Comparison of ENCODE assay signal across 1 cellular context in the genomic region with DNA sequence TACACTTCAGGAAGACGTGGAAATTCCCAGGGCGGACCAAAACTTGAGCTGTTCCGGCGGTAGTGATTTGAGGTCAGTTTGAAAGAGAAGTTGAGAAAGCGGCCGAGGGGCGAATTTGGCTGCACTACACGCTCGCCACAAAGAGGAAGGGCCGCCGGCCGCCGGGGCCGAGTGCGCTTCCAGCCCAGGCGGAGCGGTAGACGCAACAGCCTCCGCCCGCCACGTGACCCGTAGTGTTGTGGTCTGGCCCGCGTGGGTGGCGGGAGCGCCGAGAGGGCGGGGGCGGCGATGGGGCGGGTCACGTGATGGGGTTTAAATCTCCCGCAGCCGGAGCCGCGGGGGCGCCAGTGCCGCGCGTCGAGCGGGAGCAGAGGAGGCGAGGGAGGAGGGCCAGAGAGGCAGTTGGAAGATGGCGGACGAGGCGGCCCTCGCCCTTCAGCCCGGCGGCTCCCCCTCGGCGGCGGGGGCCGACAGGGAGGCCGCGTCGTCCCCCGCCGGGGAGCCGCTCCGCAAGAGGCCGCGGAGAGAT.
TF ChIP-seq lines count a peak whose summit lies in the region.

A gene (plus strand): TSS at position 344 of the 529 bp plus-strand sequence. CDS start 66 bp downstream, at position 410.

TF ChIP-seq in HepG2, 621 proteins besides CTCF, POLR2A, EP300 and RAD21 (continued from another document and continues in another):
- TF ChIP-seq, protein P1, sequence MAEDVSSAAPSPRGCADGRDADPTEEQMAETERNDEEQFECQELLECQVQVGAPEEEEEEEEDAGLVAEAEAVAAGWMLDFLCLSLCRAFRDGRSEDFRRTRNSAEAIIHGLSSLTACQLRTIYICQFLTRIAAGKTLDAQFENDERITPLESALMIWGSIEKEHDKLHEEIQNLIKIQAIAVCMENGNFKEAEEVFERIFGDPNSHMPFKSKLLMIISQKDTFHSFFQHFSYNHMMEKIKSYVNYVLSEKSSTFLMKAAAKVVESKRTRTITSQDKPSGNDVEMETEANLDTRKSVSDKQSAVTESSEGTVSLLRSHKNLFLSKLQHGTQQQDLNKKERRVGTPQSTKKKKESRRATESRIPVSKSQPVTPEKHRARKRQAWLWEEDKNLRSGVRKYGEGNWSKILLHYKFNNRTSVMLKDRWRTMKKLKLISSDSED (CRISPR knock-in tag; IDR thresholded peaks at IDR 0.05), result no peak
- TF ChIP-seq CBX2 (IDR thresholded peaks at IDR 0.05; ENCODE audit: low read depth, low read length), result no peak
- no peak for TF ChIP-seq CBX2 (CRISPR knock-in tag; IDR thresholded peaks at IDR 0.05; ENCODE audit: low read depth)
- TF ChIP-seq, protein P2, sequence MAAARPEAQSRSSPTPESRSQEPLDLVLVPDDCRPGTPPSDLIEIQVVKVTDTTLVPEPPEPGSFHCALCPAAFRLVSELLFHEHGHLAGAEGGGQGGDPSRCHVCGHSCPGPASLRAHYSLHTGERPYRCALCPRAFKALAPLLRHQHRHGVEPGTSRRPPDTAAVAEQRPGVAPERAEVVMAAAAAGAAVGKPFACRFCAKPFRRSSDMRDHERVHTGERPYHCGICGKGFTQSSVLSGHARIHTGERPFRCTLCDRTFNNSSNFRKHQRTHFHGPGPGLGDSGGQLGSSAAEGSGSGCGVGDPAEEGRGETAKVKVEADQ (CRISPR knock-in tag; IDR thresholded peaks at IDR 0.05; ENCODE audit: borderline replicate concordance), result peak; percentile 29; the same call in 1 of the 2 replicates
- TF ChIP-seq KMT2A (CRISPR knock-in tag; IDR thresholded peaks at IDR 0.05), result peak; percentile 58; the same call in 1 of the 2 replicates
- TF ChIP-seq, protein P3, sequence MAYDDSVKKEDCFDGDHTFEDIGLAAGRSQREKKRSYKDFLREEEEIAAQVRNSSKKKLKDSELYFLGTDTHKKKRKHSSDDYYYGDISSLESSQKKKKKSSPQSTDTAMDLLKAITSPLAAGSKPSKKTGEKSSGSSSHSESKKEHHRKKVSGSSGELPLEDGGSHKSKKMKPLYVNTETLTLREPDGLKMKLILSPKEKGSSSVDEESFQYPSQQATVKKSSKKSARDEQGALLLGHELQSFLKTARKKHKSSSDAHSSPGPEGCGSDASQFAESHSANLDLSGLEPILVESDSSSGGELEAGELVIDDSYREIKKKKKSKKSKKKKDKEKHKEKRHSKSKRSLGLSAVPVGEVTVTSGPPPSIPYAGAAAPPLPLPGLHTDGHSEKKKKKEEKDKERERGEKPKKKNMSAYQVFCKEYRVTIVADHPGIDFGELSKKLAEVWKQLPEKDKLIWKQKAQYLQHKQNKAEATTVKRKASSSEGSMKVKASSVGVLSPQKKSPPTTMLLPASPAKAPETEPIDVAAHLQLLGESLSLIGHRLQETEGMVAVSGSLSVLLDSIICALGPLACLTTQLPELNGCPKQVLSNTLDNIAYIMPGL (CRISPR knock-in tag; IDR thresholded peaks at IDR 0.05; ENCODE audit: borderline replicate concordance in 1 of 2, low read depth in 1 of 2), result peak; percentile 48 to 73; a peak in 2 of 4 replicates
- no peak for TF ChIP-seq ZNF34 (CRISPR knock-in tag; IDR thresholded peaks at IDR 0.05; ENCODE audit: borderline replicate concordance)
- TF ChIP-seq SP140L (CRISPR knock-in tag; IDR thresholded peaks at IDR 0.05; ENCODE audit: borderline replicate concordance), result 0 out of 2 replicates have a peak, but pooled peaks have one; percentile 63
- no peak; the same call in 1 of the 2 replicates for TF ChIP-seq STAG1 (CRISPR knock-in tag; IDR thresholded peaks at IDR 0.05)
- peak; percentile 65; the same call in 1 of the 2 replicates for TF ChIP-seq ZNF749 (CRISPR knock-in tag; IDR thresholded peaks at IDR 0.05; ENCODE audit: borderline replicate concordance)
- TF ChIP-seq ZNF317 (CRISPR knock-in tag; IDR thresholded peaks at IDR 0.05), result peak; percentile 35; the same call in 1 of the 2 replicates
- no peak for TF ChIP-seq MTF1 (CRISPR knock-in tag; IDR thresholded peaks at IDR 0.05)
- peak; percentile 47; the same call in 1 of the 2 replicates for TF ChIP-seq ETV5 (CRISPR knock-in tag; IDR thresholded peaks at IDR 0.05; ENCODE audit: borderline replicate concordance)
- TF ChIP-seq, protein P4, sequence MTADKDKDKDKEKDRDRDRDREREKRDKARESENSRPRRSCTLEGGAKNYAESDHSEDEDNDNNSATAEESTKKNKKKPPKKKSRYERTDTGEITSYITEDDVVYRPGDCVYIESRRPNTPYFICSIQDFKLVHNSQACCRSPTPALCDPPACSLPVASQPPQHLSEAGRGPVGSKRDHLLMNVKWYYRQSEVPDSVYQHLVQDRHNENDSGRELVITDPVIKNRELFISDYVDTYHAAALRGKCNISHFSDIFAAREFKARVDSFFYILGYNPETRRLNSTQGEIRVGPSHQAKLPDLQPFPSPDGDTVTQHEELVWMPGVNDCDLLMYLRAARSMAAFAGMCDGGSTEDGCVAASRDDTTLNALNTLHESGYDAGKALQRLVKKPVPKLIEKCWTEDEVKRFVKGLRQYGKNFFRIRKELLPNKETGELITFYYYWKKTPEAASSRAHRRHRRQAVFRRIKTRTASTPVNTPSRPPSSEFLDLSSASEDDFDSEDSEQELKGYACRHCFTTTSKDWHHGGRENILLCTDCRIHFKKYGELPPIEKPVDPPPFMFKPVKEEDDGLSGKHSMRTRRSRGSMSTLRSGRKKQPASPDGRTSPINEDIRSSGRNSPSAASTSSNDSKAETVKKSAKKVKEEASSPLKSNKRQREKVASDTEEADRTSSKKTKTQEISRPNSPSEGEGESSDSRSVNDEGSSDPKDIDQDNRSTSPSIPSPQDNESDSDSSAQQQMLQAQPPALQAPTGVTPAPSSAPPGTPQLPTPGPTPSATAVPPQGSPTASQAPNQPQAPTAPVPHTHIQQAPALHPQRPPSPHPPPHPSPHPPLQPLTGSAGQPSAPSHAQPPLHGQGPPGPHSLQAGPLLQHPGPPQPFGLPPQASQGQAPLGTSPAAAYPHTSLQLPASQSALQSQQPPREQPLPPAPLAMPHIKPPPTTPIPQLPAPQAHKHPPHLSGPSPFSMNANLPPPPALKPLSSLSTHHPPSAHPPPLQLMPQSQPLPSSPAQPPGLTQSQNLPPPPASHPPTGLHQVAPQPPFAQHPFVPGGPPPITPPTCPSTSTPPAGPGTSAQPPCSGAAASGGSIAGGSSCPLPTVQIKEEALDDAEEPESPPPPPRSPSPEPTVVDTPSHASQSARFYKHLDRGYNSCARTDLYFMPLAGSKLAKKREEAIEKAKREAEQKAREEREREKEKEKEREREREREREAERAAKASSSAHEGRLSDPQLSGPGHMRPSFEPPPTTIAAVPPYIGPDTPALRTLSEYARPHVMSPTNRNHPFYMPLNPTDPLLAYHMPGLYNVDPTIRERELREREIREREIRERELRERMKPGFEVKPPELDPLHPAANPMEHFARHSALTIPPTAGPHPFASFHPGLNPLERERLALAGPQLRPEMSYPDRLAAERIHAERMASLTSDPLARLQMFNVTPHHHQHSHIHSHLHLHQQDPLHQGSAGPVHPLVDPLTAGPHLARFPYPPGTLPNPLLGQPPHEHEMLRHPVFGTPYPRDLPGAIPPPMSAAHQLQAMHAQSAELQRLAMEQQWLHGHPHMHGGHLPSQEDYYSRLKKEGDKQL (CRISPR knock-in tag; IDR thresholded peaks at IDR 0.05; ENCODE audit: low read depth), result no peak
- TF ChIP-seq ZNF12 (CRISPR knock-in tag; IDR thresholded peaks at IDR 0.05), result peak; percentile 52; the same call in 1 of the 2 replicates
- 0 out of 2 replicates have a peak, but pooled peaks have one; percentile 38 for TF ChIP-seq ZNF747 (CRISPR knock-in tag; IDR thresholded peaks at IDR 0.05; ENCODE audit: borderline replicate concordance)
- no peak for TF ChIP-seq SETDB1 (CRISPR knock-in tag; IDR thresholded peaks at IDR 0.05; ENCODE audit: borderline replicate concordance)
- TF ChIP-seq, protein P5, sequence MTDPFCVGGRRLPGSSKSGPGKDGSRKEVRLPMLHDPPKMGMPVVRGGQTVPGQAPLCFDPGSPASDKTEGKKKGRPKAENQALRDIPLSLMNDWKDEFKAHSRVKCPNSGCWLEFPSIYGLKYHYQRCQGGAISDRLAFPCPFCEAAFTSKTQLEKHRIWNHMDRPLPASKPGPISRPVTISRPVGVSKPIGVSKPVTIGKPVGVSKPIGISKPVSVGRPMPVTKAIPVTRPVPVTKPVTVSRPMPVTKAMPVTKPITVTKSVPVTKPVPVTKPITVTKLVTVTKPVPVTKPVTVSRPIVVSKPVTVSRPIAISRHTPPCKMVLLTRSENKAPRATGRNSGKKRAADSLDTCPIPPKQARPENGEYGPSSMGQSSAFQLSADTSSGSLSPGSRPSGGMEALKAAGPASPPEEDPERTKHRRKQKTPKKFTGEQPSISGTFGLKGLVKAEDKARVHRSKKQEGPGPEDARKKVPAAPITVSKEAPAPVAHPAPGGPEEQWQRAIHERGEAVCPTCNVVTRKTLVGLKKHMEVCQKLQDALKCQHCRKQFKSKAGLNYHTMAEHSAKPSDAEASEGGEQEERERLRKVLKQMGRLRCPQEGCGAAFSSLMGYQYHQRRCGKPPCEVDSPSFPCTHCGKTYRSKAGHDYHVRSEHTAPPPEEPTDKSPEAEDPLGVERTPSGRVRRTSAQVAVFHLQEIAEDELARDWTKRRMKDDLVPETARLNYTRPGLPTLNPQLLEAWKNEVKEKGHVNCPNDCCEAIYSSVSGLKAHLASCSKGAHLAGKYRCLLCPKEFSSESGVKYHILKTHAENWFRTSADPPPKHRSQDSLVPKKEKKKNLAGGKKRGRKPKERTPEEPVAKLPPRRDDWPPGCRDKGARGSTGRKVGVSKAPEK (CRISPR knock-in tag; IDR thresholded peaks at IDR 0.05; ENCODE audit: borderline replicate concordance), result no peak
- no peak for TF ChIP-seq MLLT10 (CRISPR knock-in tag; IDR thresholded peaks at IDR 0.05)
- peak; percentile 80 for TF ChIP-seq ZNF709 (CRISPR knock-in tag; IDR thresholded peaks at IDR 0.05)
- TF ChIP-seq HNRNPK (IDR thresholded peaks at IDR 0.05; ENCODE audit: low read depth, low read length, poor library complexity, severe bottlenecking), result peak; percentile 26
- TF ChIP-seq MAFG (CRISPR knock-in tag; IDR thresholded peaks at IDR 0.05), result no peak
- no peak for TF ChIP-seq HOXA7 (CRISPR knock-in tag; IDR thresholded peaks at IDR 0.05)
- peak; percentile 47; the same call in 1 of the 2 replicates for TF ChIP-seq SOX13 (IDR thresholded peaks at IDR 0.05)
- TF ChIP-seq SOX13 (CRISPR knock-in tag; conservative IDR thresholded peaks at IDR 0.05 in 1 of 2, IDR thresholded peaks at IDR 0.05 in 1 of 2), result peak in 1 of 2 experiments; percentile 88; a peak in 2 of 4 replicates
- TF ChIP-seq SMAD1 (CRISPR knock-in tag; IDR thresholded peaks at IDR 0.05; ENCODE audit: borderline replicate concordance, low read depth), result no peak
- no peak for TF ChIP-seq ZMAT3 (CRISPR knock-in tag; conservative IDR thresholded peaks at IDR 0.05)
- no peak for TF ChIP-seq MTA3 (CRISPR knock-in tag; IDR thresholded peaks at IDR 0.05)
- TF ChIP-seq ZNF432 (CRISPR knock-in tag; IDR thresholded peaks at IDR 0.05; ENCODE audit: borderline replicate concordance), result no peak
- no peak for TF ChIP-seq PAWR (CRISPR knock-in tag; IDR thresholded peaks at IDR 0.05; ENCODE audit: borderline replicate concordance)
- peak; percentile 66 for TF ChIP-seq ZNF543 (CRISPR knock-in tag; IDR thresholded peaks at IDR 0.05)
- no peak for TF ChIP-seq RFX1 (IDR thresholded peaks at IDR 0.05)
- peak; percentile 74; the same call in 1 of the 2 replicates for TF ChIP-seq ZNF788 (CRISPR knock-in tag; IDR thresholded peaks at IDR 0.05; ENCODE audit: borderline replicate concordance)
- no peak for TF ChIP-seq FLYWCH1 (CRISPR knock-in tag; IDR thresholded peaks at IDR 0.05)
- no peak for TF ChIP-seq AKAP8 (CRISPR knock-in tag; IDR thresholded peaks at IDR 0.05)
- TF ChIP-seq, protein P6, sequence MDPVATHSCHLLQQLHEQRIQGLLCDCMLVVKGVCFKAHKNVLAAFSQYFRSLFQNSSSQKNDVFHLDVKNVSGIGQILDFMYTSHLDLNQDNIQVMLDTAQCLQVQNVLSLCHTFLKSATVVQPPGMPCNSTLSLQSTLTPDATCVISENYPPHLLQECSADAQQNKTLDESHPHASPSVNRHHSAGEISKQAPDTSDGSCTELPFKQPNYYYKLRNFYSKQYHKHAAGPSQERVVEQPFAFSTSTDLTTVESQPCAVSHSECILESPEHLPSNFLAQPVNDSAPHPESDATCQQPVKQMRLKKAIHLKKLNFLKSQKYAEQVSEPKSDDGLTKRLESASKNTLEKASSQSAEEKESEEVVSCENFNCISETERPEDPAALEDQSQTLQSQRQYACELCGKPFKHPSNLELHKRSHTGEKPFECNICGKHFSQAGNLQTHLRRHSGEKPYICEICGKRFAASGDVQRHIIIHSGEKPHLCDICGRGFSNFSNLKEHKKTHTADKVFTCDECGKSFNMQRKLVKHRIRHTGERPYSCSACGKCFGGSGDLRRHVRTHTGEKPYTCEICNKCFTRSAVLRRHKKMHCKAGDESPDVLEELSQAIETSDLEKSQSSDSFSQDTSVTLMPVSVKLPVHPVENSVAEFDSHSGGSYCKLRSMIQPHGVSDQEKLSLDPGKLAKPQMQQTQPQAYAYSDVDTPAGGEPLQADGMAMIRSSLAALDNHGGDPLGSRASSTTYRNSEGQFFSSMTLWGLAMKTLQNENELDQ (CRISPR knock-in tag; IDR thresholded peaks at IDR 0.05; ENCODE audit: borderline replicate concordance), result 0 out of 2 replicates have a peak, but pooled peaks have one; percentile 25
- TF ChIP-seq, protein P7, sequence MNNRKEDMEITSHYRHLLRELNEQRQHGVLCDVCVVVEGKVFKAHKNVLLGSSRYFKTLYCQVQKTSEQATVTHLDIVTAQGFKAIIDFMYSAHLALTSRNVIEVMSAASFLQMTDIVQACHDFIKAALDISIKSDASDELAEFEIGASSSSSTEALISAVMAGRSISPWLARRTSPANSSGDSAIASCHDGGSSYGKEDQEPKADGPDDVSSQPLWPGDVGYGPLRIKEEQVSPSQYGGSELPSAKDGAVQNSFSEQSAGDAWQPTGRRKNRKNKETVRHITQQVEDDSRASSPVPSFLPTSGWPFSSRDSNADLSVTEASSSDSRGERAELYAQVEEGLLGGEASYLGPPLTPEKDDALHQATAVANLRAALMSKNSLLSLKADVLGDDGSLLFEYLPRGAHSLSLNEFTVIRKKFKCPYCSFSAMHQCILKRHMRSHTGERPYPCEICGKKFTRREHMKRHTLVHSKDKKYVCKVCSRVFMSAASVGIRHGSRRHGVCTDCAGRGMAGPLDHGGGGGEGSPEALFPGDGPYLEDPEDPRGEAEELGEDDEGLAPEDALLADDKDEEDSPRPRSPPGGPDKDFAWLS (CRISPR knock-in tag; IDR thresholded peaks at IDR 0.05; ENCODE audit: borderline replicate concordance), result no peak
- TF ChIP-seq MED13 (CRISPR knock-in tag; IDR thresholded peaks at IDR 0.05), result peak; percentile 66; the same call in 1 of the 2 replicates
- peak; percentile 56; the same call in 1 of the 2 replicates for TF ChIP-seq SP4 (CRISPR knock-in tag; IDR thresholded peaks at IDR 0.05)
- peak; percentile 83; the same call in 1 of the 2 replicates for TF ChIP-seq RFXAP (CRISPR knock-in tag; IDR thresholded peaks at IDR 0.05; ENCODE audit: borderline replicate concordance)
- TF ChIP-seq, protein P8, sequence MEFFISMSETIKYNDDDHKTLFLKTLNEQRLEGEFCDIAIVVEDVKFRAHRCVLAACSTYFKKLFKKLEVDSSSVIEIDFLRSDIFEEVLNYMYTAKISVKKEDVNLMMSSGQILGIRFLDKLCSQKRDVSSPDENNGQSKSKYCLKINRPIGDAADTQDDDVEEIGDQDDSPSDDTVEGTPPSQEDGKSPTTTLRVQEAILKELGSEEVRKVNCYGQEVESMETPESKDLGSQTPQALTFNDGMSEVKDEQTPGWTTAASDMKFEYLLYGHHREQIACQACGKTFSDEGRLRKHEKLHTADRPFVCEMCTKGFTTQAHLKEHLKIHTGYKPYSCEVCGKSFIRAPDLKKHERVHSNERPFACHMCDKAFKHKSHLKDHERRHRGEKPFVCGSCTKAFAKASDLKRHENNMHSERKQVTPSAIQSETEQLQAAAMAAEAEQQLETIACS (CRISPR knock-in tag; IDR thresholded peaks at IDR 0.05), result no peak; the same call in 1 of the 2 replicates
- TF ChIP-seq ZNF75D (CRISPR knock-in tag; IDR thresholded peaks at IDR 0.05; ENCODE audit: borderline replicate concordance), result no peak
- TF ChIP-seq MEIS1 (CRISPR knock-in tag; IDR thresholded peaks at IDR 0.05; ENCODE audit: borderline replicate concordance), result no peak; the same call in 1 of the 2 replicates
- no peak for TF ChIP-seq NR3C1 (CRISPR knock-in tag; IDR thresholded peaks at IDR 0.05)
